In genomic region chr3:114739627-114740026, GRCh38 we compare ENCODE assay signal across 1 cellular context.
TF ChIP-seq lines count a peak whose summit lies in the region.

No MANE protein-coding gene starts in this region.

TF ChIP-seq in WTC11, 78 proteins besides CTCF, POLR2A, EP300 and RAD21 (continued from another document):
- no peak for TF ChIP-seq FOXP4 (CRISPR knock-in tag; IDR thresholded peaks at IDR 0.05)
- no peak for TF ChIP-seq ELF4 (CRISPR knock-in tag; IDR thresholded peaks at IDR 0.05; ENCODE audit: low read depth)
